Comparison of ENCODE assay signal across 1 cellular context in the genomic region with DNA sequence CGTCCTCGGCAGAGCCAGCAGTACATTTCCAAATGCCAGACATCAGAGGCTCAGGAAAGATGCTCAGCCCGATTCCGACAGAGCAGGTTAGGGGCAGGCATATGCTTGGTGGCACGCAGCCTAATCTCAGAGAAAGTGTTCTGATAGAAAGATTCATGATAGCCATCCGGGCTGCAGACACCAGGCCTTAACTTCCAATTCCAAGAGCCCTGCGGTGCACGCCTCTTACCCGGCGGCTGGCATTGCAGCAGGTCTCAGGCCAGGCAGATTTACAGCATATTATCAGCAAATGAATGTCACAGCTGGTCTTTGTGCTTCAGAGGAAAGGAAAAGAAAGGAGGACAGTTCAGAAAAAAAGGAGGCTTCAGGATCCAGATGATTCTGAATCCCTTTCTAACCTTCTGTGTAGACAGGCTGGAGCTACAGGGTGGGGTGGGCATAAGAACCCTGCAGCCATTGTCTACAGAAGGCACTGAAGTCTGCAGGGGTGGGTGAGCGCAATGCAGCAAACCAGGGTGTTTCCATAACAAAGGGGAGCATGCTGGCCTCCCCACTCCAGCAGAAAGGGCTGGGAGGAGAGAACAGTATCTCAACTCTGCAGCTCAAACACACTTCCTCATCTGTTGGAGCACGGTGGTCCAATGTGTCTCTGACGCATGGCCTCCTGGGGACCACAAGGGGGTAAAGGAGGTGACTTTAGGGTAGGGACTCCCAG.
TF ChIP-seq lines count a peak whose summit lies in the region.

No MANE protein-coding gene starts in this region.

TF ChIP-seq in GM23338, 12 proteins besides CTCF, POLR2A, EP300 and RAD21 (continued from another document):
- TF ChIP-seq, protein P1, sequence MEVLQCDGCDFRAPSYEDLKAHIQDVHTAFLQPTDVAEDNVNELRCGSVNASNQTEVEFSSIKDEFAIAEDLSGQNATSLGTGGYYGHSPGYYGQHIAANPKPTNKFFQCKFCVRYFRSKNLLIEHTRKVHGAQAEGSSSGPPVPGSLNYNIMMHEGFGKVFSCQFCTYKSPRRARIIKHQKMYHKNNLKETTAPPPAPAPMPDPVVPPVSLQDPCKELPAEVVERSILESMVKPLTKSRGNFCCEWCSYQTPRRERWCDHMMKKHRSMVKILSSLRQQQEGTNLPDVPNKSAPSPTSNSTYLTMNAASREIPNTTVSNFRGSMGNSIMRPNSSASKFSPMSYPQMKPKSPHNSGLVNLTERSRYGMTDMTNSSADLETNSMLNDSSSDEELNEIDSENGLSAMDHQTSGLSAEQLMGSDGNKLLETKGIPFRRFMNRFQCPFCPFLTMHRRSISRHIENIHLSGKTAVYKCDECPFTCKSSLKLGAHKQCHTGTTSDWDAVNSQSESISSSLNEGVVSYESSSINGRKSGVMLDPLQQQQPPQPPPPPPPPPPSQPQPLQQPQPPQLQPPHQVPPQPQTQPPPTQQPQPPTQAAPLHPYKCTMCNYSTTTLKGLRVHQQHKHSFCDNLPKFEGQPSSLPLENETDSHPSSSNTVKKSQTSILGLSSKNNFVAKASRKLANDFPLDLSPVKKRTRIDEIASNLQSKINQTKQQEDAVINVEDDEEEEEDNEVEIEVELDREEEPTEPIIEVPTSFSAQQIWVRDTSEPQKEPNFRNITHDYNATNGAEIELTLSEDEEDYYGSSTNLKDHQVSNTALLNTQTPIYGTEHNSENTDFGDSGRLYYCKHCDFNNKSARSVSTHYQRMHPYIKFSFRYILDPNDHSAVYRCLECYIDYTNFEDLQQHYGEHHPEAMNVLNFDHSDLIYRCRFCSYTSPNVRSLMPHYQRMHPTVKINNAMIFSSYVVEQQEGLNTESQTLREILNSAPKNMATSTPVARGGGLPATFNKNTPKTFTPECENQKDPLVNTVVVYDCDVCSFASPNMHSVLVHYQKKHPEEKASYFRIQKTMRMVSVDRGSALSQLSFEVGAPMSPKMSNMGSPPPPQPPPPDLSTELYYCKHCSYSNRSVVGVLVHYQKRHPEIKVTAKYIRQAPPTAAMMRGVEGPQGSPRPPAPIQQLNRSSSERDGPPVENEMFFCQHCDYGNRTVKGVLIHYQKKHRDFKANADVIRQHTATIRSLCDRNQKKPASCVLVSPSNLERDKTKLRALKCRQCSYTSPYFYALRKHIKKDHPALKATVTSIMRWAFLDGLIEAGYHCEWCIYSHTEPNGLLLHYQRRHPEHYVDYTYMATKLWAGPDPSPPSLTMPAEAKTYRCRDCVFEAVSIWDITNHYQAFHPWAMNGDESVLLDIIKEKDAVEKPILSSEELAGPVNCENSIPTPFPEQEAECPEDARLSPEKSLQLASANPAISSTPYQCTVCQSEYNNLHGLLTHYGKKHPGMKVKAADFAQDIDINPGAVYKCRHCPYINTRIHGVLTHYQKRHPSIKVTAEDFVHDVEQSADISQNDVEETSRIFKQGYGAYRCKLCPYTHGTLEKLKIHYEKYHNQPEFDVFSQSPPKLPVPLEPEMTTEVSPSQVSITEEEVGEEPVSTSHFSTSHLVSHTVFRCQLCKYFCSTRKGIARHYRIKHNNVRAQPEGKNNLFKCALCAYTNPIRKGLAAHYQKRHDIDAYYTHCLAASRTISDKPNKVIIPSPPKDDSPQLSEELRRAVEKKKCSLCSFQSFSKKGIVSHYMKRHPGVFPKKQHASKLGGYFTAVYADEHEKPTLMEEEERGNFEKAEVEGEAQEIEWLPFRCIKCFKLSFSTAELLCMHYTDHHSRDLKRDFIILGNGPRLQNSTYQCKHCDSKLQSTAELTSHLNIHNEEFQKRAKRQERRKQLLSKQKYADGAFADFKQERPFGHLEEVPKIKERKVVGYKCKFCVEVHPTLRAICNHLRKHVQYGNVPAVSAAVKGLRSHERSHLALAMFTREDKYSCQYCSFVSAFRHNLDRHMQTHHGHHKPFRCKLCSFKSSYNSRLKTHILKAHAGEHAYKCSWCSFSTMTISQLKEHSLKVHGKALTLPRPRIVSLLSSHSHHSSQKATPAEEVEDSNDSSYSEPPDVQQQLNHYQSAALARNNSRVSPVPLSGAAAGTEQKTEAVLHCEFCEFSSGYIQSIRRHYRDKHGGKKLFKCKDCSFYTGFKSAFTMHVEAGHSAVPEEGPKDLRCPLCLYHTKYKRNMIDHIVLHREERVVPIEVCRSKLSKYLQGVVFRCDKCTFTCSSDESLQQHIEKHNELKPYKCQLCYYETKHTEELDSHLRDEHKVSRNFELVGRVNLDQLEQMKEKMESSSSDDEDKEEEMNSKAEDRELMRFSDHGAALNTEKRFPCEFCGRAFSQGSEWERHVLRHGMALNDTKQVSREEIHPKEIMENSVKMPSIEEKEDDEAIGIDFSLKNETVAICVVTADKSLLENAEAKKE (CRISPR knock-in tag; IDR thresholded peaks at IDR 0.05), result peak; percentile 55; the same call in 1 of the 2 replicates
